In the genomic region with DNA sequence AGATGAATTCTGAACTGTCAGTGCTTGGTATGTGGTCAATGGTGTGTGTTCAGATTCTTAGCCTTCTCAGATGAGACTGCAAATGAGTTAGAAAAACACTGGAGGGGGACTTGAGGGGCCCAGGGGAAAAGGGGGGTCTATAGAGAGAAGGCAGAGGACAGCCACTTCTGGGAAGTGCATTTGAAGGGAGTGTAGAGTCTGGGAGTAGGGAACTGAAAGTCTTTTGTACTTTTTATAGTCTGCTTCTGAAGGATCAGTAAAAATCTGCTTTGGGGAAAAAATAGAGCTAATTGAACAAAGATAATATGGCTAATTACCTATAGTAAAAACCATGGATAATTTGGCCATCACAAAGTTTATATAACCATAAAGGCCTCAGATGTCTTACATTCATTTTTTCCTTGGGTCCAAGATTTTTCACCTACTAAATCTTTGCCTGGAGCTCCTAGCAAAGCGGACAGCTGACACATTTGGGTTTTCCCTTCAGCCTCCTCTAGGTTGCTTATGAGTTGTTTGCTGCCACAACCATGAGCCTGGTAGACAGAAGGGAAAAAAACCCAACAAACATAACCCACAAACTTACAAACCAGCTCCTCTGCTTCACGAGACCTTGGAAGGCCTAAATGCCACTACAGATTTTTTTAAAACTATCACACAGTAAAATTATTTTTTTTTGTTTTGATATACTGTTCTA, we compare ENCODE assay signal across 20 cellular contexts. TPM values are rescaled to one million over a fixed set of nuclear protein-coding genes. Genes with fewer than 3 reads are reported as not detected.
DNase-seq lines count a peak whose midpoint lies in the region; ATAC-seq and TF ChIP-seq lines count a peak whose summit lies in the region.
"Had no signal": no experiment of that assay in that cellular context is flagged by ENCODE, and none has a peak within 500 bp of the region (broad histone marks: within the 10 kb centered on the region; RNA-seq: fewer than 3 reads in every experiment).

No MANE protein-coding gene starts in this region.

- peak; percentile 33 for ATAC-seq in HG03045 (IDR thresholded peaks at IDR 0.05; ENCODE audit: unreplicated experiment)
- ATAC-seq in GM19455 (IDR thresholded peaks at IDR 0.05; ENCODE audit: unreplicated experiment) = no peak
- no peak for ATAC-seq in HG03139 (IDR thresholded peaks at IDR 0.05; ENCODE audit: unreplicated experiment)
- ATAC-seq: activated CD4-positive, CD25-positive, alpha-beta regulatory T cell treated with anti-CD3 and anti-CD28 coated beads, Interleukin-2, amount 50 U/mL, for 24 hours; activated CD8-positive, alpha-beta memory T cell treated with anti-CD3 and anti-CD28 coated beads, Interleukin-2, amount 10 ng/mL, durations not matched to agents 7 days and 5 days had no signal

- peaks cover 3% of the 10 kb centered on the region for H3K27me3 Mint-ChIP-seq in activated T-cell treated with anti-CD3 and anti-CD28 coated beads, Interleukin-2, amount 50 U/mL, for 24 hours
- H3K27me3 Mint-ChIP-seq in osteocyte (ENCODE audit: unreplicated experiment) = peaks cover 2% of the 10 kb centered on the region
- H3K27me3 Mint-ChIP-seq: activated CD8-positive, alpha-beta memory T cell treated with anti-CD3 and anti-CD28 coated beads, Interleukin-2, amount 10 ng/mL, durations not matched to agents 7 days and 5 days; type B pancreatic cell had no signal

- TF ChIP-seq CTCF in GM12865 (IDR thresholded peaks at IDR 0.05; ENCODE audit: insufficient read depth, low read depth, low read length, missing control alignments) (no peak), osteocyte (IDR thresholded peaks at IDR 0.05) (no peak)

- H3K4me3 ChIP-seq in GM12865 (ENCODE audit: low read depth, low read length) = no peak overlapping the region
- H3K4me3 ChIP-seq: lung, skin epidermis had no signal

- no peak for DNase-seq in activated T-cell treated with anti-CD3 and anti-CD28 coated beads, Interleukin-2, amount 50 U/mL, for 24 hours
- DNase-seq in activated T-cell treated with anti-CD3 and anti-CD28 coated beads for 4 hours = no peak
- peak; percentile 72 for DNase-seq in GM12865 (ENCODE audit: low read depth)
- peak; percentile 13 for DNase-seq in osteocyte (ENCODE audit: extremely low spot score, unreplicated experiment)
- DNase-seq in superior temporal gyrus (ENCODE audit: extremely low spot score) = no peak
- DNase-seq: activated CD8-positive, alpha-beta memory T cell treated with anti-CD3 and anti-CD28 coated beads, Interleukin-2, amount 10 ng/mL, durations not matched to agents 7 days and 5 days; activated gamma-delta T cell treated with Interleukin-2 at 50 U/mL for 16 hours; cortex of kidney; NCI-H187; NCI-H526 treated with DMSO at 0.1 percent for 48 hours had no signal

- H3K27ac Mint-ChIP-seq in activated T-cell treated with anti-CD3 and anti-CD28 coated beads, Interleukin-2, amount 50 U/mL, for 24 hours = peak overlapping the region; percentile 62
- no peak overlapping the region for H3K27ac Mint-ChIP-seq in osteocyte (ENCODE audit: unreplicated experiment)
- H3K27ac Mint-ChIP-seq: activated CD8-positive, alpha-beta memory T cell treated with anti-CD3 and anti-CD28 coated beads, Interleukin-2, amount 10 ng/mL, durations not matched to agents 7 days and 5 days; type B pancreatic cell had no signal

- H3K4me1 Mint-ChIP-seq in activated T-cell treated with anti-CD3 and anti-CD28 coated beads, Interleukin-2, amount 50 U/mL, for 24 hours (ENCODE audit: low read depth) = peaks cover 42% of the 10 kb centered on the region
- H3K4me1 Mint-ChIP-seq in osteocyte (ENCODE audit: unreplicated experiment) = no peaks in the 10 kb centered on the region

- no peaks in the 10 kb centered on the region for H3K36me3 Mint-ChIP-seq in activated T-cell treated with anti-CD3 and anti-CD28 coated beads, Interleukin-2, amount 50 U/mL, for 24 hours (ENCODE audit: low read depth)
- H3K36me3 Mint-ChIP-seq in osteocyte (ENCODE audit: unreplicated experiment) = no peaks in the 10 kb centered on the region
- H3K36me3 Mint-ChIP-seq: type B pancreatic cell had no signal

- no peaks in the 10 kb centered on the region for H3K9me3 Mint-ChIP-seq in activated T-cell treated with anti-CD3 and anti-CD28 coated beads, Interleukin-2, amount 50 U/mL, for 24 hours
- H3K9me3 Mint-ChIP-seq in osteocyte (ENCODE audit: unreplicated experiment) = no peaks in the 10 kb centered on the region
- H3K9me3 Mint-ChIP-seq: type B pancreatic cell had no signal

- no peak overlapping the region for H3K4me3 Mint-ChIP-seq in activated T-cell treated with anti-CD3 and anti-CD28 coated beads, Interleukin-2, amount 50 U/mL, for 24 hours
- H3K4me3 Mint-ChIP-seq in osteocyte (ENCODE audit: unreplicated experiment) = no peak overlapping the region
- H3K4me3 Mint-ChIP-seq: activated CD8-positive, alpha-beta memory T cell treated with anti-CD3 and anti-CD28 coated beads, Interleukin-2, amount 10 ng/mL, durations not matched to agents 7 days and 5 days; type B pancreatic cell had no signal

RNA-seq across cellular contexts. Expression of a gene that starts 48.8 kb away (rescaled TPM):
- total RNA-seq in osteocyte = not detected in 2 replicates
- total RNA-seq: fibroblast of lung, glomerular endothelial cell, kidney epithelial cell had no signal

Comparison
In these comparisons a context has a peak if more than half of its experiments do, and no peak if none do; other contexts are left out.
1. DNase-seq: peak in GM12865 (single experiment) and osteocyte (single experiment); none in activated T-cell treated with anti-CD3 and anti-CD28 coated beads, Interleukin-2, amount 50 U/mL, for 24 hours (single experiment), activated T-cell treated with anti-CD3 and anti-CD28 coated beads for 4 hours (single experiment) and superior temporal gyrus (single experiment).